8 cellular contexts compared by ENCODE assay signal in the genomic region with DNA sequence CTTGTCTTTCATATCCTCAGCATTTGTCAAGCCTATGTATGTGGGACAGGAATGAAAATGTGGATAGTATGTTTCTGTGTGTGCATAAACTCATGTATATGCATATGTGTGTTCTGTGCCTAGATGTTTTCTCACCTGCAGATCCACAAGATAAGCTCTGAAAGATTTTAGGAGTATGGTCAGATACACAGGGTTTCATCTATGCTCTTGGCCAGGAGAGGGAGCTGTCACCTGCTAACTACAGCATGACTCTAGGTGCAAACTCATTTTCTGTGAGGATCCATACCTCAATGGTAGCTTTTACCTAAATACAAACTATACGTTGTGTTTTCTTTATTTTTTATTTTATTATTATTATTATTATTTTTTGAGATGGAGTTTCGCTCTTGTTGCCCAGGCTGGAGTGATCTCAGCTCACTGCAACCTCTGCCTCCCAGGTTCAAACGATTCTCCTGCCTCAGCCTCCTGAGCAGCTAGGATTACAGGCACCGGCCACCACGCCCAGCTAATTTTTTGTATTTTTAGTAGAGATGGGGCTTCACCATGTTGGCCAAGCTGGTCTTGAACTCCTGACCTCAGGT. TPM values are rescaled to one million over a fixed set of nuclear protein-coding genes. Genes with fewer than 3 reads are reported as not detected.
A peak's percentile ranks its signal among the peaks of the same experiment; 100 is the strongest.
DNase-seq lines count a peak whose midpoint lies in the region; ATAC-seq and TF ChIP-seq lines count a peak whose summit lies in the region.
"Not testable (repeated sequence)": the region's sequence is repeated elsewhere in the genome, so short reads cannot be mapped to it uniquely, and the experiment has no call there.

No MANE protein-coding gene starts in this region.

- not testable (repeated sequence) for H3K27ac ChIP-seq in C4-2B, left lung

- DNase-seq in NCI-H82 (lab: John Stamatoyannopoulos, UW), result peak; percentile 30
- DNase-seq in activated CD4-positive, alpha-beta T cell treated with anti-CD3 and anti-CD28 coated beads, Interleukin-2, amount 50 U/mL, for 4 hours, result peak; percentile 61 to 63
- peak; percentile 64 for DNase-seq in dedifferentiated amniotic fluid mesenchymal stem cell (ENCODE audit: extremely low spot score)
- DNase-seq in left lung, result peak in 1 of 2 donors; percentile 41
- DNase-seq in stimulated activated CD4-positive, alpha-beta T cell treated with anti-CD3 and anti-CD28 coated beads, Interleukin-4, amount 100 ng/mL, for 48 hours (ENCODE audit: low read depth in 2 of 2), result peak; percentile 45 to 48

- not testable (repeated sequence) for H3K4me3 ChIP-seq in left lung

- intact Hi-C loops in left lung (cut with DNase I), result loop anchor here in 1 of 2 donors (5.0 kb wide), 1 partner anchor 75 kb away; no protein-coding TSS in a partner anchor

- H3K27me3 ChIP-seq in left lung, result not testable (repeated sequence)

- ATAC-seq in GM19351 (IDR thresholded peaks at IDR 0.05; ENCODE audit: unreplicated experiment) (peak; percentile 99), HG03342 (IDR thresholded peaks at IDR 0.05; ENCODE audit: unreplicated experiment) (peak; percentile 94), left lung (peak; percentile 94)

- H3K9me3 ChIP-seq in left lung, result not testable (repeated sequence)

- TF ChIP-seq CTCF in C4-2B (conservative IDR thresholded peaks at IDR 0.05) (peak; percentile 82), left lung (IDR thresholded peaks at IDR 0.05) (peak; percentile 65 to 67)

- not testable (repeated sequence) for H3K4me1 ChIP-seq in left lung

- H3K36me3 ChIP-seq in left lung, result not testable (repeated sequence)

RNA-seq across cellular contexts. Expression of a gene that starts 44.1 kb away (rescaled TPM):
- 100 to 1,000 TPM; 387 to 563 TPM for total RNA-seq in left lung
